Comparison of ENCODE assay signal across 7 cellular contexts in genomic region chr17:64829824-64830630, GRCh38.
DNase-seq lines count a peak whose midpoint lies in the region; ATAC-seq, FAIRE-seq and TF ChIP-seq lines count a peak whose summit lies in the region.
"Not testable (repeated sequence)": the region's sequence is repeated elsewhere in the genome, so short reads cannot be mapped to it uniquely, and the experiment has no call there.

No MANE protein-coding gene starts in this region.

- H3F3A ChIP-seq in Loucy (ENCODE audit: low read depth): not testable (repeated sequence)

- H3K4me1 ChIP-seq in Loucy (ENCODE audit: insufficient read depth, low read length, poor library complexity, severe bottlenecking): peaks cover 13% of the 10 kb centered on the region
- not testable (repeated sequence) for H3K4me1 ChIP-seq in K562 (replicated peaks in 1 of 2; ENCODE audit: control insufficient read depth in 2 of 2, insufficient read depth in 2 of 2, low read length in 2 of 2); mesendoderm (ENCODE audit: control insufficient read depth, low read depth, low read length); osteoblast (ENCODE audit: insufficient read depth, low read length)
- peaks cover 16% of the 10 kb centered on the region for H3K4me1 ChIP-seq in hepatocyte (ENCODE audit: insufficient read depth)

- CTCF ChIA-PET in K562 (lab: Yijun Ruan, JAX; ENCODE audit: low intra/inter-chr PET ratio): not testable (repeated sequence)

- intact Hi-C loops in K562 (cut with micrococcal nuclease): not testable (repeated sequence)

- H3K9me1 ChIP-seq in K562 (ENCODE audit: control insufficient read depth, insufficient read depth, low read length): not testable (repeated sequence)

- not testable (repeated sequence) for H3K27me3 Mint-ChIP-seq in endothelial cell (ENCODE audit: unreplicated experiment); glutamatergic neuron (ENCODE audit: unreplicated experiment)

- H3K4me3 ChIP-seq in Loucy (ENCODE audit: low read length, poor library complexity, severe bottlenecking): peak overlapping the region; percentile 27
- not testable (repeated sequence) for H3K4me3 ChIP-seq in K562; hepatocyte; mesendoderm (ENCODE audit: low read length); osteoblast (ENCODE audit: insufficient read depth, low read length)

- H4K20me1 ChIP-seq in Loucy (ENCODE audit: insufficient read depth, low read length, poor library complexity, severe bottlenecking); K562 (replicated peaks; ENCODE audit: control insufficient read depth, insufficient read depth, low read length); hepatocyte (ENCODE audit: insufficient read depth, poor library complexity, severe bottlenecking); osteoblast (ENCODE audit: insufficient read depth, low read length): not testable (repeated sequence)

- H2BK15ac ChIP-seq in mesendoderm (replicated peaks; ENCODE audit: low read depth): not testable (repeated sequence)

- H2BK5ac ChIP-seq in mesendoderm (ENCODE audit: low read length): not testable (repeated sequence)

- peak overlapping the region; percentile 37 for H3K4me2 ChIP-seq in Loucy (ENCODE audit: low read depth, low read length, poor library complexity, severe bottlenecking)
- H3K4me2 ChIP-seq in K562 (ENCODE audit: insufficient read depth, low read length); hepatocyte; mesendoderm (ENCODE audit: low read length); osteoblast (ENCODE audit: insufficient read depth, low read length): not testable (repeated sequence)

- not testable (repeated sequence) for H3K4ac ChIP-seq in mesendoderm (ENCODE audit: low read depth, low read length)

- POLR2A ChIA-PET in K562 (lab: Yijun Ruan, JAX): not testable (repeated sequence)

- H3K56ac ChIP-seq in mesendoderm (ENCODE audit: low read length): not testable (repeated sequence)

- WGBS in K562 (ENCODE audit: insufficient coverage, low coverage, missing lambda C conversion rate): 46% methylated on average over 8 of the region's 12 CpGs
- 49% methylated on average over 12 of the region's 12 CpGs for WGBS in hepatocyte (ENCODE audit: low lambda C conversion rate, missing lambda C conversion rate)
- WGBS in mesendoderm (ENCODE audit: extremely low coverage, insufficient coverage, low lambda C conversion rate): no CpG with 5 or more reads among the region's 12 CpGs

- H3K27me3 ChIP-seq in Loucy (ENCODE audit: insufficient read depth, low read length, poor library complexity, severe bottlenecking); K562 (ENCODE audit: control insufficient read depth in 2 of 2, insufficient read depth in 2 of 2, low read length in 2 of 2); hepatocyte; mesendoderm (ENCODE audit: insufficient read depth, low read length, poor library complexity); osteoblast (ENCODE audit: insufficient read depth, low read length): not testable (repeated sequence)

- H3K27ac ChIP-seq in K562 (ENCODE audit: extremely low read depth, low read depth, low read length) (0 out of 3 replicates have a peak overlapping the region, but pooled peaks have one; percentile 38), hepatocyte (peak overlapping the region; percentile 80), mesendoderm (ENCODE audit: low read depth, low read length) (peak overlapping the region; percentile 66)
- H3K27ac ChIP-seq in osteoblast (ENCODE audit: low read depth, low read length): not testable (repeated sequence)

- H4K8ac ChIP-seq in mesendoderm (ENCODE audit: low read depth, low read length): not testable (repeated sequence)

- not testable (repeated sequence) for H2AFZ ChIP-seq in Loucy (ENCODE audit: low read length); K562 (ENCODE audit: low read depth, low read length); hepatocyte; osteoblast (ENCODE audit: low read length)

- in situ Hi-C loops in K562 (cut with MboI): not testable (repeated sequence)

- TF ChIP-seq POLR2A in K562 (conservative IDR thresholded peaks at IDR 0.05): not testable (repeated sequence)

- peak overlapping the region; percentile 60 for H3K18ac ChIP-seq in mesendoderm (ENCODE audit: low read length)

- DNase-seq in K562 (ENCODE audit: extremely low read depth in 1 of 4, low spot score in 3 of 4): peak in 1 of 4 experiments; percentile 2
- not testable (repeated sequence) for DNase-seq in endothelial cell (ENCODE audit: low spot score); glutamatergic neuron; hepatocyte (ENCODE audit: low spot score); mesendoderm
- DNase-seq in osteoblast (ENCODE audit: insufficient read length, low spot score, missing footprints): peak; percentile 17

- not testable (repeated sequence) for TF ChIP-seq EP300 in K562 (IDR thresholded peaks at IDR 0.05; ENCODE audit: low read length)

- TF ChIP-seq RAD21 in K562 (CRISPR knock-in tag; conservative IDR thresholded peaks at IDR 0.05 in 1 of 2, IDR thresholded peaks at IDR 0.05 in 1 of 2): not testable (repeated sequence)

- not testable (repeated sequence) for BruUV-seq in K562 (replicated peaks; lab: Mats Ljungman, UMichigan)

- not testable (repeated sequence) for H3K9me2 ChIP-seq in Loucy (replicated peaks; ENCODE audit: low read depth, low read length); hepatocyte (replicated peaks; ENCODE audit: insufficient read depth)

- H3K23ac ChIP-seq in mesendoderm (ENCODE audit: low read length): not testable (repeated sequence)

- H4K5ac ChIP-seq in mesendoderm (ENCODE audit: low read length): not testable (repeated sequence)

- H3K79me1 ChIP-seq in mesendoderm (ENCODE audit: low read length): not testable (repeated sequence)

- H3K79me2 ChIP-seq in Loucy (ENCODE audit: insufficient read depth, low read length); K562 (ENCODE audit: control insufficient read depth, insufficient read depth, low read length); hepatocyte; mesendoderm (ENCODE audit: control insufficient read depth, insufficient read depth, low read length): not testable (repeated sequence)
- H3K79me2 ChIP-seq in osteoblast (ENCODE audit: insufficient read depth, low read length): peaks cover 20% of the 10 kb centered on the region

- not testable (repeated sequence) for H3K36me3 ChIP-seq in Loucy (ENCODE audit: insufficient read depth, low read length); K562 (ENCODE audit: control insufficient read depth, insufficient read depth, low read length); hepatocyte (replicated peaks; ENCODE audit: insufficient read depth, low read depth); mesendoderm (ENCODE audit: control insufficient read depth, insufficient read depth, low read length); osteoblast (ENCODE audit: insufficient read depth, low read length)

- not testable (repeated sequence) for H3K9me3 ChIP-seq in Loucy (ENCODE audit: insufficient read depth, low read depth, low read length); K562 (replicated peaks; ENCODE audit: control insufficient read depth, insufficient read depth, low read depth, low read length); hepatocyte (ENCODE audit: low read depth); osteoblast (ENCODE audit: low read depth, low read length)

- H2AK5ac ChIP-seq in mesendoderm (ENCODE audit: low read length): not testable (repeated sequence)

- TF ChIP-seq CTCF in Loucy (conservative IDR thresholded peaks at IDR 0.05; ENCODE audit: low read length); K562 (IDR thresholded peaks at IDR 0.05 in 2 of 3, conservative IDR thresholded peaks at IDR 0.05 in 1 of 3; ENCODE audit: insufficient read depth in 2 of 3, low read depth in 1 of 3, low read length in 3 of 3); endothelial cell (IDR thresholded peaks at IDR 0.05; ENCODE audit: unreplicated experiment); glutamatergic neuron (IDR thresholded peaks at IDR 0.05; ENCODE audit: partially characterized antibody, unreplicated experiment); hepatocyte (IDR thresholded peaks at IDR 0.05; ENCODE audit: poor library complexity); osteoblast (IDR thresholded peaks at IDR 0.05; ENCODE audit: extremely low read depth, low read depth, low read length): not testable (repeated sequence)

- H3K4me1 Mint-ChIP-seq in endothelial cell (ENCODE audit: unreplicated experiment) (peaks cover 23% of the 10 kb centered on the region), glutamatergic neuron (ENCODE audit: low read depth, unreplicated experiment) (peaks cover 19% of the 10 kb centered on the region)

- FAIRE-seq in K562 (lab: Jason Lieb, UNC): not testable (repeated sequence)

- peak; percentile 79 for ATAC-seq in K562

- H3K9me3 Mint-ChIP-seq in endothelial cell (ENCODE audit: unreplicated experiment); glutamatergic neuron (ENCODE audit: unreplicated experiment): not testable (repeated sequence)

- H3K9ac ChIP-seq in Loucy (ENCODE audit: low read depth, low read length, poor library complexity, severe bottlenecking); K562 (ENCODE audit: insufficient read depth in 1 of 2, low read depth in 2 of 2, low read length in 2 of 2); mesendoderm (ENCODE audit: low read length): not testable (repeated sequence)

- H2BK120ac ChIP-seq in mesendoderm (ENCODE audit: low read depth, low read length): peak overlapping the region; percentile 14

- H3K27ac Mint-ChIP-seq in endothelial cell (ENCODE audit: unreplicated experiment): peak overlapping the region; percentile 61
- peak overlapping the region; percentile 99 for H3K27ac Mint-ChIP-seq in glutamatergic neuron (ENCODE audit: unreplicated experiment)

- H3K4me3 Mint-ChIP-seq in endothelial cell (ENCODE audit: unreplicated experiment): not testable (repeated sequence)
- peak overlapping the region; percentile 34 for H3K4me3 Mint-ChIP-seq in glutamatergic neuron (ENCODE audit: unreplicated experiment)

- H3K36me3 Mint-ChIP-seq in endothelial cell (ENCODE audit: low read depth, unreplicated experiment); glutamatergic neuron (ENCODE audit: unreplicated experiment): not testable (repeated sequence)
